In genomic region chr12:12358528-12358927, GRCh38 we compare ENCODE assay signal across 9 cellular contexts. TPM values are rescaled to one million over a fixed set of nuclear protein-coding genes. Genes with fewer than 3 reads are reported as not detected.
A peak's percentile ranks its signal among the peaks of the same experiment; 100 is the strongest.
DNase-seq lines count a peak whose midpoint lies in the region; ATAC-seq and TF ChIP-seq lines count a peak whose summit lies in the region.
"Had no signal": no experiment of that assay in that cellular context is flagged by ENCODE, and none has a peak within 500 bp of the region (broad histone marks: within the 10 kb centered on the region; RNA-seq: fewer than 3 reads in every experiment).

No MANE protein-coding gene starts in this region.

- POLR2A ChIA-PET in SK-N-SH (lab: Yijun Ruan, JAX), result interaction anchor here (0.8 to 2.6 kb wide), 2 partner anchors 9 to 89 kb away, joined by 3 to 14 read pairs; no protein-coding TSS in a partner anchor
- POLR2A ChIA-PET in activated CD4-positive, alpha-beta memory T cell treated with anti-CD3 and anti-CD28 coated beads for 36 hours (lab: Charles Lee), result interaction anchor here (0.9 to 3.2 kb wide), 17 partner anchors 8 to 367 kb away, joined by 3 to 27 read pairs (median 5); no protein-coding TSS in a partner anchor

- H3K9me3 ChIP-seq in SK-N-SH, result no peaks in the 10 kb centered on the region

- TF ChIP-seq RAD21 in SK-N-SH (IDR thresholded peaks at IDR 0.05; ENCODE audit: low read length), result no peak

- H3F3A ChIP-seq in SK-N-SH (replicated peaks; ENCODE audit: insufficient read depth), result peaks cover 12% of the 10 kb centered on the region

- H3K4me3 ChIP-seq in SK-N-SH (ENCODE audit: low read depth in 2 of 2, low read length in 1 of 2), result peak overlapping the region; percentile 83 to 87

- TF ChIP-seq CTCF in SK-N-SH (IDR thresholded peaks at IDR 0.05), result no peak

- peak overlapping the region; percentile 81 for H3K4me2 ChIP-seq in SK-N-SH

- DNase-seq in SK-N-SH (no peak), immature natural killer cell (no peak), substantia nigra (lab: John Stamatoyannopoulos, UW) (no peak), AG08396 (ENCODE audit: low spot score) (no peak), NCI-H226 (no peak)
- no peak for DNase-seq in activated CD4-positive, alpha-beta memory T cell treated with anti-CD3 and anti-CD28 coated beads for 36 hours
- DNase-seq: 8988T had no signal

- peaks cover 9% of the 10 kb centered on the region for H3K36me3 Mint-ChIP-seq in activated CD4-positive, alpha-beta memory T cell treated with anti-CD3 and anti-CD28 coated beads for 36 hours
- H3K36me3 Mint-ChIP-seq in immature natural killer cell, result peaks cover 0 to 9% (median 0%) of the 10 kb centered on the region in 3 donors

- peaks cover 0 to 4% of the 10 kb centered on the region in 2 experiments for H3K36me3 ChIP-seq in SK-N-SH (replicated peaks in 1 of 2; ENCODE audit: control insufficient read depth in 1 of 2, insufficient read depth in 2 of 2, low read length in 1 of 2)

- peak overlapping the region; percentile 78 for H3K9ac ChIP-seq in SK-N-SH

- peaks cover 0 to 9% of the 10 kb centered on the region in 2 experiments; a peak in 2 of 4 replicates for H3K4me1 ChIP-seq in SK-N-SH (ENCODE audit: control insufficient read depth in 1 of 2, insufficient read depth in 2 of 2, low read depth in 1 of 2, low read length in 1 of 2)

- peak overlapping the region; percentile 99 for H3K27ac Mint-ChIP-seq in activated CD4-positive, alpha-beta memory T cell treated with anti-CD3 and anti-CD28 coated beads for 36 hours
- peak overlapping the region; percentile 95 to 100 (median 98) for H3K27ac Mint-ChIP-seq in immature natural killer cell

- H3K4me1 Mint-ChIP-seq in activated CD4-positive, alpha-beta memory T cell treated with anti-CD3 and anti-CD28 coated beads for 36 hours (ENCODE audit: low read depth), result peaks cover 44% of the 10 kb centered on the region
- peaks cover 36 to 46% of the 10 kb centered on the region in 2 donors for H3K4me1 Mint-ChIP-seq in immature natural killer cell

- H3K9me2 ChIP-seq in SK-N-SH, result no peaks in the 10 kb centered on the region

- 97% methylated on average over 4 of the region's 4 CpGs for WGBS in SK-N-SH (ENCODE audit: low lambda C conversion rate)

- H3K27me3 ChIP-seq in SK-N-SH (ENCODE audit: insufficient read depth), result no peaks in the 10 kb centered on the region

- no peak overlapping the region for H2AFZ ChIP-seq in SK-N-SH (ENCODE audit: low read depth)

- peak overlapping the region; percentile 98 for H3K4me3 Mint-ChIP-seq in activated CD4-positive, alpha-beta memory T cell treated with anti-CD3 and anti-CD28 coated beads for 36 hours
- peak overlapping the region; percentile 89 to 99 (median 92) for H3K4me3 Mint-ChIP-seq in immature natural killer cell

- H4K20me1 ChIP-seq in SK-N-SH (ENCODE audit: insufficient read depth), result no peaks in the 10 kb centered on the region

- TF ChIP-seq EP300 in SK-N-SH (IDR thresholded peaks at IDR 0.05; ENCODE audit: borderline replicate concordance in 1 of 2, low read depth in 1 of 2, low read length in 1 of 2), result no peak

- H3K27ac ChIP-seq in SK-N-SH (ENCODE audit: low read depth in 2 of 2, low read length in 1 of 2) (peak overlapping the region in 1 of 2 experiments; percentile 91; a peak in 3 of 4 replicates), substantia nigra (ENCODE audit: low read depth, low read length, poor library complexity, severe bottlenecking) (peak overlapping the region; percentile 99)

- H3K79me2 ChIP-seq in SK-N-SH (ENCODE audit: insufficient read depth), result peaks cover 29% of the 10 kb centered on the region

- CTCF ChIA-PET in SK-N-SH (lab: Yijun Ruan, JAX), result interaction anchor here (1.7 to 3.2 kb wide), 6 partner anchors 8 to 378 kb away, joined by 5 to 12 read pairs (median 7); no protein-coding TSS in a partner anchor
- CTCF ChIA-PET in activated CD4-positive, alpha-beta memory T cell treated with anti-CD3 and anti-CD28 coated beads for 36 hours (lab: Charles Lee), result interaction anchor here (1.1 to 3.5 kb wide), 7 partner anchors 9 to 378 kb away, joined by 4 to 17 read pairs (median 8); partner anchors contain the start of genes DUSP16 and MANSC1

- H3K27me3 Mint-ChIP-seq in activated CD4-positive, alpha-beta memory T cell treated with anti-CD3 and anti-CD28 coated beads for 36 hours, result no peaks in the 10 kb centered on the region
- H3K27me3 Mint-ChIP-seq in immature natural killer cell (ENCODE audit: low read depth in 3 of 3), result peaks cover 6 to 10% (median 7%) of the 10 kb centered on the region in 3 donors

- ATAC-seq in SK-N-SH treated with all-trans-retinoic acid at 6 μM for 48 hours (no peak), HG03442 (IDR thresholded peaks at IDR 0.05; ENCODE audit: unreplicated experiment) (no peak)

- intact Hi-C loops in activated CD4-positive, alpha-beta memory T cell treated with anti-CD3 and anti-CD28 coated beads for 36 hours (cut with micrococcal nuclease), result loop anchor here (5.0 to 10.0 kb wide), 3 partner anchors 254 to 846 kb away; partner anchors contain the start of gene CREBL2

- H3K9me3 Mint-ChIP-seq in activated CD4-positive, alpha-beta memory T cell treated with anti-CD3 and anti-CD28 coated beads for 36 hours, result no peaks in the 10 kb centered on the region
- H3K9me3 Mint-ChIP-seq in immature natural killer cell, result no peaks in the 10 kb centered on the region

TF ChIP-seq in SK-N-SH, 30 proteins besides CTCF, POLR2A, EP300 and RAD21 (continues in another document):
- TF ChIP-seq GATA2 (CRISPR knock-in tag; IDR thresholded peaks at IDR 0.05) (no peak), RCOR1 (IDR thresholded peaks at IDR 0.05; ENCODE audit: low read length) (no peak), SIN3A (IDR thresholded peaks at IDR 0.05; ENCODE audit: borderline replicate concordance, low read depth, low read length) (no peak), GABPA (IDR thresholded peaks at IDR 0.05; ENCODE audit: low read depth) (no peak), FOXJ3 (CRISPR knock-in tag; IDR thresholded peaks at IDR 0.05) (no peak), MXI1 (IDR thresholded peaks at IDR 0.05; ENCODE audit: low read depth, low read length) (no peak), JUND (IDR thresholded peaks at IDR 0.05) (no peak), NFIC (IDR thresholded peaks at IDR 0.05; ENCODE audit: borderline replicate concordance) (no peak), USF1 (IDR thresholded peaks at IDR 0.05; ENCODE audit: borderline replicate concordance, low read depth) (no peak), PBX3 (IDR thresholded peaks at IDR 0.05) (no peak)

TF ChIP-seq in SK-N-SH treated with all-trans-retinoic acid at 6 μM for 48 hours, 23 proteins besides CTCF, POLR2A, EP300 and RAD21:
- TF ChIP-seq ESRRG (CRISPR knock-in tag; IDR thresholded peaks at IDR 0.05), result no peak
- no peak for TF ChIP-seq CREB5 (CRISPR knock-in tag; IDR thresholded peaks at IDR 0.05; ENCODE audit: low read depth)
- no peak for TF ChIP-seq ARNTL (CRISPR knock-in tag; IDR thresholded peaks at IDR 0.05; ENCODE audit: borderline replicate concordance, low read depth)

RNA-seq across cellular contexts. Expression of gene BORCS5, which starts 1.6 kb away (rescaled TPM):
- polyA plus RNA-seq in SK-N-SH (2012; rRNA removed), result 13.6 and 16.3 TPM in 2 replicates
- 10.4 and 11.8 TPM in 2 replicates for polyA plus RNA-seq in SK-N-SH (2012; cell fraction: cytosol; rRNA removed)
- polyA plus RNA-seq in SK-N-SH (2012; cell fraction: nucleus; rRNA removed), result 10.6 and 13.9 TPM in 2 replicates
- total RNA-seq in activated CD4-positive, alpha-beta memory T cell treated with anti-CD3 and anti-CD28 coated beads for 36 hours, result 10 to 100 TPM; 43.7 to 47.8 TPM
- polyA plus RNA-seq in immature natural killer cell, result 10 to 100 TPM; 16.7 to 34.5 (median 25.6) TPM

RNA-seq across cellular contexts. Expression of gene MANSC1, which starts 8.5 kb away (rescaled TPM):
- polyA plus RNA-seq in SK-N-SH (2012; rRNA removed), result 2.9 and 3.7 TPM in 2 replicates
- polyA plus RNA-seq in SK-N-SH (2012; cell fraction: cytosol; rRNA removed), result 4.7 and 5.1 TPM in 2 replicates
- 1.2 and 1.7 TPM in 2 replicates for polyA plus RNA-seq in SK-N-SH (2012; cell fraction: nucleus; rRNA removed)
- total RNA-seq in activated CD4-positive, alpha-beta memory T cell treated with anti-CD3 and anti-CD28 coated beads for 36 hours, result 1 to 10 TPM; 1.9 to 2.2 TPM
- polyA plus RNA-seq in immature natural killer cell, result under 1 TPM in 2 of 3 donors, not detected in 1; 0.09 to 0.77 TPM
